In the genomic region with DNA sequence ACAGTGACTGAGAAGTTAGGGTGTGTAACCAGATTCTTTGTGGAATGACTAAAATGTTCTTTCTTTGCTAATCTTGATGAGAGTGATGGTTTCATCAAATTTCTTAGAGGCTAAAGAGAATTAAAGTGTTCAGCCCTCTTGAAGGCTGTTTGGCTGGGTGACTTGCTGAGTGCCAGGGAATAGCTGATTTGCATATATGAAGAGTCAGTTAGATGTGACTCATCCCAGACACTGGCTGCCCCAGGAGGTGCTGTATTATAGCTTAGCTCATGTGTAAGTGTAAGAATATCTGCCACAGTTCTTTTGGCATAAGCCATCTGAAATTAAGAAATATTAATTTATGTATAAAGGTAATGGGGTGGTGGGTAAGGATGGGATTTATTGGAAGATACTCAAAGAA, we compare ENCODE assay signal across 10 cellular contexts.
DNase-seq lines count a peak whose midpoint lies in the region; ATAC-seq and TF ChIP-seq lines count a peak whose summit lies in the region.
"Had no signal": no experiment of that assay in that cellular context is flagged by ENCODE, and none has a peak within 500 bp of the region (broad histone marks: within the 10 kb centered on the region; RNA-seq: fewer than 3 reads in every experiment).

No MANE protein-coding gene starts in this region.

- H3K9me3 Mint-ChIP-seq in HFFc6 = no peaks in the 10 kb centered on the region
- peaks cover 7 to 10% of the 10 kb centered on the region in 2 donors for H3K9me3 Mint-ChIP-seq in effector memory CD8-positive, alpha-beta T cell

- H3K4me3 Mint-ChIP-seq in HFFc6 = no peak overlapping the region
- H3K4me3 Mint-ChIP-seq in effector memory CD8-positive, alpha-beta T cell = no peak overlapping the region

- ATAC-seq in foreskin keratinocyte (peak; percentile 100), HG03097 (IDR thresholded peaks at IDR 0.05; ENCODE audit: low FRiP score, unreplicated experiment) (no peak)
- no peak for ATAC-seq in effector memory CD8-positive, alpha-beta T cell (replicated peaks)

- TF ChIP-seq CTCF in HFFc6 (IDR thresholded peaks at IDR 0.05) = no peak
- no peak for TF ChIP-seq CTCF in foreskin keratinocyte (conservative IDR thresholded peaks at IDR 0.05)
- TF ChIP-seq CTCF in GM20000 (IDR thresholded peaks at IDR 0.05; ENCODE audit: extremely low read depth, missing control alignments) = no peak

- H3K27me3 ChIP-seq in foreskin keratinocyte = no peaks in the 10 kb centered on the region
- H3K27me3 ChIP-seq: stomach had no signal

- H3K4me1 ChIP-seq in foreskin keratinocyte = peaks cover 3% of the 10 kb centered on the region
- H3K4me1 ChIP-seq: stomach had no signal

- H3K27me3 Mint-ChIP-seq in HFFc6 (ENCODE audit: insufficient read depth) = no peaks in the 10 kb centered on the region
- H3K27me3 Mint-ChIP-seq in effector memory CD8-positive, alpha-beta T cell = no peaks in the 10 kb centered on the region

- DNase-seq in Caki2 (ENCODE audit: low read depth) (peak; percentile 74), HFFc6 (peak; percentile 79), NCI-H526 (lab: John Stamatoyannopoulos, UW) (peak; percentile 51 to 73), foreskin keratinocyte (peak; percentile 38 to 59), GM20000 (ENCODE audit: low spot score) (no peak), DMS114 treated with DMSO at 0.1 percent for 48 hours (lab: John Stamatoyannopoulos, UW; ENCODE audit: unreplicated experiment) (no peak)
- DNase-seq in effector memory CD8-positive, alpha-beta T cell = no peak
- DNase-seq: stomach had no signal

- no peaks in the 10 kb centered on the region for H3K36me3 Mint-ChIP-seq in HFFc6 (ENCODE audit: low read depth)
- no peaks in the 10 kb centered on the region for H3K36me3 Mint-ChIP-seq in effector memory CD8-positive, alpha-beta T cell (ENCODE audit: insufficient read depth)

- no peak overlapping the region for H3K27ac ChIP-seq in foreskin keratinocyte
- H3K27ac ChIP-seq: HL-60, stomach had no signal

- H3K4me1 Mint-ChIP-seq in HFFc6 (ENCODE audit: low read depth) = peaks cover 25% of the 10 kb centered on the region
- H3K4me1 Mint-ChIP-seq in effector memory CD8-positive, alpha-beta T cell (ENCODE audit: low read depth in 2 of 2) = no peaks in the 10 kb centered on the region

- in situ Hi-C loops in Caki2 (cut with HindIII; ENCODE audit: low pct_unique_long_range_greater_than_20kb, low sequenced_read_pairs) = no loop called here

- H3K27ac Mint-ChIP-seq in HFFc6 = peak overlapping the region; percentile 75
- no peak overlapping the region for H3K27ac Mint-ChIP-seq in effector memory CD8-positive, alpha-beta T cell

Comparison
In these comparisons a context has a peak if more than half of its experiments do, and no peak if none do; other contexts are left out.
1. DNase-seq: peak in Caki2 (single experiment), HFFc6 (single experiment), NCI-H526 (2 of 2) and foreskin keratinocyte (2 of 2); none in GM20000 (single experiment), effector memory CD8-positive, alpha-beta T cell (0 of 3) and DMS114 treated with DMSO at 0.1 percent for 48 hours (single experiment).